Comparison of ENCODE assay signal across 19 cellular contexts in the genomic region with DNA sequence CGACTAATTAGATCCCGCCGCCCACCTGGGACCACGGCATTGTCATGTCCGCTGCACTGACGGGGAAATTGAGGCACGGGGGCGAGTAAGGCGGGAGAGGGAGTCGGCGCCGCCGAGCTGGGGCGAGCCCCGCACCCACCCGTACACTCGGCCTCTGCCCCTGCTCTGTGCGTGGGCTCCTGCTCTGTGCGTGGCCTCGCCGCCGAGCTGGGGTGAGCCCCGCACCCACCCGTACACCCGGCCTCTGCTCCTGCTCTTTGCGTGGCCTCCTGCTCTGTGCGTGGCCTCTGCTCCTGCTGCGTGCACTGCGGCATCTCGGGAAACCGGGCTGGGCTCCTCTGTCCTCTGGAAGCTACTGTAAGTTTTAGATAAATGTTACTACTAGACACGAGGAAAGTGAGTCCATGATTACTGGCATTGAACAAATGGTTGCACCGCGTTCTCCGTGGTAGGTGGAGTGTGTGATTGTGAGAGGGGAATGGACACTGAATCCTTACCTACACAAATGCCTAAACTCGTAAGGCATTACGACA. TPM values are rescaled to one million over a fixed set of nuclear protein-coding genes. Genes with fewer than 3 reads are reported as not detected.
"Had no signal": no experiment of that assay in that cellular context is flagged by ENCODE, and none has a peak within 500 bp of the region (broad histone marks: within the 10 kb centered on the region; RNA-seq: fewer than 3 reads in every experiment).

No MANE protein-coding gene starts in this region.

- H3K27me3 ChIP-seq: adrenal gland, pancreas, tibial artery had no signal

- H3K4me1 ChIP-seq: adrenal gland, tibial artery had no signal

- H3K4me3 Mint-ChIP-seq: central memory CD8-positive, alpha-beta T cell; effector memory CD8-positive, alpha-beta T cell; immature natural killer cell had no signal

- H3K27ac ChIP-seq: adrenal gland, epithelial cell of prostate, pancreas, skin epidermis, tibial artery had no signal

- H3K27me3 Mint-ChIP-seq: central memory CD8-positive, alpha-beta T cell; effector memory CD8-positive, alpha-beta T cell had no signal

- H3K4me3 ChIP-seq: adrenal gland, pancreas, skin epidermis, tibial artery had no signal

- H3K9me3 ChIP-seq: adrenal gland, pancreas, tibial artery had no signal

- FAIRE-seq: pancreas had no signal

- DNase-seq: activated CD4-positive, alpha-beta T cell treated with anti-CD3 and anti-CD28 coated beads, Interleukin-2, amount 50 U/mL, for 1 hour; activated gamma-delta T cell; activated T-cell treated with anti-CD3 and anti-CD28 coated beads, Interleukin-2, amount 50 U/mL, for 1 hour; adrenal gland; effector memory CD8-positive, alpha-beta T cell; immature natural killer cell; mammary epithelial cell; retina; SHP77; stimulated activated CD4-positive, alpha-beta T cell treated with anti-CD3 and anti-CD28 coated beads, Interleukin-4, amount 100 ng/mL, for 4 hours; T-helper 2 cell; tibial artery had no signal

- H3K9me3 Mint-ChIP-seq: central memory CD8-positive, alpha-beta T cell; effector memory CD8-positive, alpha-beta T cell; immature natural killer cell had no signal

- ATAC-seq: effector memory CD8-positive, alpha-beta T cell; SK-N-SH treated with all-trans-retinoic acid at 6 μM for 48 hours had no signal

RNA-seq across cellular contexts. Expression of a gene that starts 0.8 kb away (rescaled TPM):
- total RNA-seq: activated CD8-positive, alpha-beta memory T cell treated with anti-CD3 and anti-CD28 coated beads for 36 hours; mammary epithelial cell had no signal
- polyA plus RNA-seq: immature natural killer cell, mammary epithelial cell, neural cell had no signal
